ENCODE assay signal across 8 cellular contexts in genomic region chr14:96038920-96039632, GRCh38. TPM values are rescaled to one million over a fixed set of nuclear protein-coding genes. Genes with fewer than 3 reads are reported as not detected.
DNase-seq lines count a peak whose midpoint lies in the region; TF ChIP-seq lines count a peak whose summit lies in the region.

Gene C14orf132 (plus strand): TSS chr14:96039362. CDS start chr14:96039501, 139 bp downstream.

- no peak within 1 kb of the TSS for H3K4me3 Mint-ChIP-seq in MCF 10A (ENCODE audit: unreplicated experiment)
- H3K4me3 Mint-ChIP-seq in activated T-helper 1 cell treated with anti-CD3 and anti-CD28 coated beads, Interleukin-12 subunit alpha, Interleukin-12 subunit beta, Interleukin-2, Interleukin-4 antibody, amounts not matched to agents 30 ng/mL and 10 ng/mL and 1 ng/mL, durations not matched to agents 14 hours and 24 hours and 36 hours = peak within 1 kb of the TSS; percentile 69
- peak within 1 kb of the TSS; percentile 87 to 92 (median 91) for H3K4me3 Mint-ChIP-seq in nephron

- intact Hi-C loops in MCF 10A (cut with micrococcal nuclease) = no loop called here
- intact Hi-C loops in activated T-helper 1 cell treated with anti-CD3 and anti-CD28 coated beads, Interleukin-12 subunit alpha, Interleukin-12 subunit beta, Interleukin-2, Interleukin-4 antibody, amounts not matched to agents 30 ng/mL and 10 ng/mL and 1 ng/mL, durations not matched to agents 14 hours and 24 hours and 36 hours (cut with micrococcal nuclease) = no loop called here
- intact Hi-C loops in stomach (cut with DNase I; ENCODE audit: low total_unique reads) = no loop called here

- no peak for TF ChIP-seq POLR2A in stomach (IDR thresholded peaks at IDR 0.05)

- POLR2A ChIA-PET in MCF 10A (lab: Yijun Ruan, JAX) = no interaction called here

- peaks cover 25 to 57% (median 35%) of the 10 kb centered on the region in 4 donors for H3K4me1 ChIP-seq in stomach

- H3K27me3 ChIP-seq in stomach = peaks cover 0 to 56% (median 20%) of the 10 kb centered on the region in 3 donors

- H3K4me3 ChIP-seq in fibroblast of pulmonary artery (replicated peaks; ENCODE audit: low read depth, low read length) (peak within 1 kb of the TSS; percentile 61), stomach (peak within 1 kb of the TSS; percentile 64 to 87 (median 76))

- H3K36me3 Mint-ChIP-seq in MCF 10A (ENCODE audit: insufficient read depth, unreplicated experiment) (no peaks in the 10 kb centered on the region), nephron (ENCODE audit: low read depth) (peaks cover 9% of the 10 kb centered on the region)
- H3K36me3 Mint-ChIP-seq in activated T-helper 1 cell treated with anti-CD3 and anti-CD28 coated beads, Interleukin-12 subunit alpha, Interleukin-12 subunit beta, Interleukin-2, Interleukin-4 antibody, amounts not matched to agents 30 ng/mL and 10 ng/mL and 1 ng/mL, durations not matched to agents 14 hours and 24 hours and 36 hours (ENCODE audit: low read depth) = no peaks in the 10 kb centered on the region

- H3K9me3 Mint-ChIP-seq in MCF 10A (ENCODE audit: unreplicated experiment) (no peaks in the 10 kb centered on the region), nephron (no peaks in the 10 kb centered on the region)
- H3K9me3 Mint-ChIP-seq in activated T-helper 1 cell treated with anti-CD3 and anti-CD28 coated beads, Interleukin-12 subunit alpha, Interleukin-12 subunit beta, Interleukin-2, Interleukin-4 antibody, amounts not matched to agents 30 ng/mL and 10 ng/mL and 1 ng/mL, durations not matched to agents 14 hours and 24 hours and 36 hours = no peaks in the 10 kb centered on the region

- peaks cover 0 to 8% (median 0%) of the 10 kb centered on the region in 4 donors for H3K36me3 ChIP-seq in stomach

- CTCF ChIA-PET in MCF 10A (lab: Yijun Ruan, JAX) = interaction anchor here (0.7 to 1.3 kb wide), 2 partner anchors 17 to 45 kb away, joined by 3 to 6 read pairs; no protein-coding TSS in a partner anchor

- in situ Hi-C loops in T47D (cut with HindIII; ENCODE audit: low pct_unique_long_range_greater_than_20kb, low sequenced_read_pairs) = no loop called here

- TF ChIP-seq CTCF in MCF 10A (IDR thresholded peaks at IDR 0.05; ENCODE audit: unreplicated experiment) (no peak), fibroblast of pulmonary artery (IDR thresholded peaks at IDR 0.05; ENCODE audit: low read length, missing control alignments) (no peak), nephron (IDR thresholded peaks at IDR 0.05; ENCODE audit: unreplicated experiment in 3 of 3) (no peak), stomach (IDR thresholded peaks at IDR 0.05) (no peak)

- no peak within 1 kb of the TSS for H3K27ac Mint-ChIP-seq in MCF 10A (ENCODE audit: low read depth, unreplicated experiment)
- no peak within 1 kb of the TSS for H3K27ac Mint-ChIP-seq in activated T-helper 1 cell treated with anti-CD3 and anti-CD28 coated beads, Interleukin-12 subunit alpha, Interleukin-12 subunit beta, Interleukin-2, Interleukin-4 antibody, amounts not matched to agents 30 ng/mL and 10 ng/mL and 1 ng/mL, durations not matched to agents 14 hours and 24 hours and 36 hours
- peak within 1 kb of the TSS; percentile 30 to 81 (median 78) for H3K27ac Mint-ChIP-seq in nephron

- DNase-seq in T47D (ENCODE audit: low read depth in 1 of 2, low spot score in 1 of 2) = peak; percentile 56 to 85
- DNase-seq in MCF 10A (ENCODE audit: unreplicated experiment) = no peak
- peak; percentile 38 for DNase-seq in NCI-H226
- peak; percentile 8 for DNase-seq in activated T-helper 1 cell treated with anti-CD3 and anti-CD28 coated beads, Interleukin-12 subunit alpha, Interleukin-12 subunit beta, Interleukin-2, Interleukin-4 antibody, amounts not matched to agents 30 ng/mL and 10 ng/mL and 1 ng/mL, durations not matched to agents 14 hours and 24 hours and 36 hours (ENCODE audit: low spot score)
- peak; percentile 41 for DNase-seq in fibroblast of pulmonary artery (ENCODE audit: low read depth)
- peak; percentile 58 for DNase-seq in stomach
- DNase-seq in RPMI8226 = no peak

- TF ChIP-seq EP300 in stomach (IDR thresholded peaks at IDR 0.05) = no peak

- H3K9me3 ChIP-seq in stomach = no peaks in the 10 kb centered on the region

- no TSS peak for BruUV-seq in MCF 10A (replicated peaks; lab: Mats Ljungman, UMichigan)

- H3K27ac ChIP-seq in stomach = peak within 1 kb of the TSS; percentile 29 to 96 (median 82)

- H3K4me1 Mint-ChIP-seq in MCF 10A (ENCODE audit: insufficient read depth, unreplicated experiment) (peaks cover 11% of the 10 kb centered on the region), nephron (peaks cover 35% of the 10 kb centered on the region)
- H3K4me1 Mint-ChIP-seq in activated T-helper 1 cell treated with anti-CD3 and anti-CD28 coated beads, Interleukin-12 subunit alpha, Interleukin-12 subunit beta, Interleukin-2, Interleukin-4 antibody, amounts not matched to agents 30 ng/mL and 10 ng/mL and 1 ng/mL, durations not matched to agents 14 hours and 24 hours and 36 hours (ENCODE audit: low read depth) = peaks cover 6% of the 10 kb centered on the region

- WGBS in stomach, 5 donors = 0 to 1% (median 1%) methylated on average over 31 to 72 of the region's 72 CpGs

- H3K27me3 Mint-ChIP-seq in MCF 10A (ENCODE audit: insufficient read depth, unreplicated experiment) = peaks cover 22% of the 10 kb centered on the region
- H3K27me3 Mint-ChIP-seq in activated T-helper 1 cell treated with anti-CD3 and anti-CD28 coated beads, Interleukin-12 subunit alpha, Interleukin-12 subunit beta, Interleukin-2, Interleukin-4 antibody, amounts not matched to agents 30 ng/mL and 10 ng/mL and 1 ng/mL, durations not matched to agents 14 hours and 24 hours and 36 hours (ENCODE audit: insufficient read depth) = peaks cover 49% of the 10 kb centered on the region
- peaks cover 40% of the 10 kb centered on the region for H3K27me3 Mint-ChIP-seq in nephron (ENCODE audit: low read depth)

RNA-seq across cellular contexts. Expression of gene C14orf132, which starts in this region (rescaled TPM):
- total RNA-seq in MCF 10A (2022) (not detected in 2 replicates), stomach (10 to 100 TPM in 4 of 5 donors, 1 to 10 TPM in 1; 7.5 to 22.8 (median 17.5) TPM)
- 0.20 and 0.21 TPM in 2 replicates for total RNA-seq in activated T-helper 1 cell treated with anti-CD3 and anti-CD28 coated beads, Interleukin-12 subunit alpha, Interleukin-12 subunit beta, Interleukin-2, Interleukin-4 antibody, amounts not matched to agents 30 ng/mL and 10 ng/mL and 1 ng/mL, durations not matched to agents 14 hours and 24 hours and 36 hours
- 10 to 100 TPM in 1 of 3 donors, 1 to 10 TPM in 2; 4.6 to 10.0 (median 6.5) TPM for polyA plus RNA-seq in stomach

Comparison
In these comparisons a context has a peak if more than half of its experiments do, and no peak if none do; other contexts are left out.
1. DNase-seq: peak in T47D (2 of 2), NCI-H226 (single experiment), fibroblast of pulmonary artery (single experiment) and stomach (single experiment); none in MCF 10A (single experiment) and RPMI8226 (single experiment).
2. Peak in DNase-seq in activated T-helper 1 cell treated with anti-CD3 and anti-CD28 coated beads, Interleukin-12 subunit alpha, Interleukin-12 subunit beta, Interleukin-2, Interleukin-4 antibody, amounts not matched to agents 30 ng/mL and 10 ng/mL and 1 ng/mL, durations not matched to agents 14 hours and 24 hours and 36 hours; RNA of the gene not detected or under 1 TPM.
3. H3K27ac Mint-ChIP-seq: peak in nephron (3 of 3); none in MCF 10A (single experiment) and activated T-helper 1 cell treated with anti-CD3 and anti-CD28 coated beads, Interleukin-12 subunit alpha, Interleukin-12 subunit beta, Interleukin-2, Interleukin-4 antibody, amounts not matched to agents 30 ng/mL and 10 ng/mL and 1 ng/mL, durations not matched to agents 14 hours and 24 hours and 36 hours (single experiment).